In genomic region chr2:20542269-20542668, GRCh38 we compare ENCODE assay signal across 2 cellular contexts.
TF ChIP-seq lines count a peak whose summit lies in the region.

No MANE protein-coding gene starts in this region.

TF ChIP-seq in H1, 55 proteins besides CTCF, POLR2A, EP300 and RAD21:
- TF ChIP-seq SIX5 (IDR thresholded peaks at IDR 0.05; ENCODE audit: low read depth, low read length) (no peak), HDAC2 (IDR thresholded peaks at IDR 0.05; ENCODE audit: borderline replicate concordance in 1 of 2, low read depth in 2 of 2, low read length in 2 of 2) (no peak), JUN (IDR thresholded peaks at IDR 0.05; ENCODE audit: low read depth, low read length) (no peak), JUND (IDR thresholded peaks at IDR 0.05; ENCODE audit: low read length) (no peak), KDM5A (IDR thresholded peaks at IDR 0.05; ENCODE audit: low read length) (no peak), CHD1 (IDR thresholded peaks at IDR 0.05; ENCODE audit: low read depth, low read length) (no peak), BACH1 (IDR thresholded peaks at IDR 0.05; ENCODE audit: low read length) (no peak)

TF ChIP-seq in SK-N-SH, 30 proteins besides CTCF, POLR2A, EP300 and RAD21:
- TF ChIP-seq ELF1 (IDR thresholded peaks at IDR 0.05): no peak
- TF ChIP-seq MAX (IDR thresholded peaks at IDR 0.05; ENCODE audit: low read depth): no peak
- TF ChIP-seq EZH2phosphoT487 (IDR thresholded peaks at IDR 0.05; ENCODE audit: borderline replicate concordance, low read depth): no peak
- no peak for TF ChIP-seq PBX3 (IDR thresholded peaks at IDR 0.05)
- no peak for TF ChIP-seq MXI1 (IDR thresholded peaks at IDR 0.05; ENCODE audit: low read depth, low read length)
- TF ChIP-seq USF2 (IDR thresholded peaks at IDR 0.05; ENCODE audit: borderline replicate concordance, low read depth, low read length): no peak
- TF ChIP-seq SMC3 (IDR thresholded peaks at IDR 0.05; ENCODE audit: low read depth, low read length): no peak
